Comparison of ENCODE assay signal across 26 cellular contexts in genomic region chr17:12994341-12995074, GRCh38.
"Had no signal": no experiment of that assay in that cellular context is flagged by ENCODE, and none has a peak within 500 bp of the region (broad histone marks: within the 10 kb centered on the region; RNA-seq: fewer than 3 reads in every experiment).

No MANE protein-coding gene starts in this region.

- H3K4me3 Mint-ChIP-seq: activated CD4-positive, alpha-beta memory T cell treated with anti-CD3 and anti-CD28 coated beads for 36 hours; activated CD4-positive, alpha-beta T cell treated with anti-CD3 and anti-CD28 coated beads, Interleukin-2, amount 10 ng/mL, durations not matched to agents 24 days and 14 days; activated naive CD4-positive, alpha-beta T cell treated with anti-CD3 and anti-CD28 coated beads, Interleukin-2, amount 10 ng/mL, durations not matched to agents 7 days and 5 days; activated T-cell treated with anti-CD3 and anti-CD28 coated beads, Interleukin-2, amount 50 U/mL, for 4 hours; naive thymus-derived CD4-positive, alpha-beta T cell; neural crest cell; stimulated activated naive CD8-positive, alpha-beta T cell treated with anti-CD3 and anti-CD28 coated beads, Interleukin-15, Interleukin-2, amounts not matched to agents 100 ng/mL and 50 ng/mL, for 24 hours; T-helper 1 cell treated with Interleukin-12 subunit alpha and Interleukin-12 subunit beta and Interleukin-4 antibody, amounts not matched to agents 30 μg/mL and 1 μg/mL, for 36 hours had no signal

- H3K27ac ChIP-seq: breast epithelium, parathyroid adenoma, right atrium auricular region, thoracic aorta had no signal

- H3K27me3 Mint-ChIP-seq: activated CD4-positive, alpha-beta memory T cell treated with anti-CD3 and anti-CD28 coated beads for 36 hours; activated CD4-positive, alpha-beta T cell treated with anti-CD3 and anti-CD28 coated beads, Interleukin-2, amount 10 ng/mL, durations not matched to agents 24 days and 14 days; activated naive CD4-positive, alpha-beta T cell treated with anti-CD3 and anti-CD28 coated beads, Interleukin-2, amount 10 ng/mL, durations not matched to agents 7 days and 5 days; naive thymus-derived CD4-positive, alpha-beta T cell; stimulated activated naive CD8-positive, alpha-beta T cell treated with anti-CD3 and anti-CD28 coated beads, Interleukin-15, Interleukin-2, amounts not matched to agents 100 ng/mL and 50 ng/mL, for 24 hours had no signal

- H3K4me1 Mint-ChIP-seq: activated CD4-positive, alpha-beta T cell treated with anti-CD3 and anti-CD28 coated beads, Interleukin-2, amount 10 ng/mL, durations not matched to agents 24 days and 14 days; activated naive CD4-positive, alpha-beta T cell treated with anti-CD3 and anti-CD28 coated beads, Interleukin-2, amount 10 ng/mL, durations not matched to agents 7 days and 5 days had no signal

- H3K9me3 Mint-ChIP-seq: activated CD4-positive, alpha-beta memory T cell treated with anti-CD3 and anti-CD28 coated beads for 36 hours; activated CD4-positive, alpha-beta T cell treated with anti-CD3 and anti-CD28 coated beads, Interleukin-2, amount 10 ng/mL, durations not matched to agents 24 days and 14 days; activated naive CD4-positive, alpha-beta T cell treated with anti-CD3 and anti-CD28 coated beads, Interleukin-2, amount 10 ng/mL, durations not matched to agents 7 days and 5 days; activated T-cell treated with anti-CD3 and anti-CD28 coated beads, Interleukin-2, amount 50 U/mL, for 4 hours; neural crest cell; stimulated activated naive CD8-positive, alpha-beta T cell treated with anti-CD3 and anti-CD28 coated beads, Interleukin-15, Interleukin-2, amounts not matched to agents 100 ng/mL and 50 ng/mL, for 24 hours; T-helper 1 cell treated with Interleukin-12 subunit alpha and Interleukin-12 subunit beta and Interleukin-4 antibody, amounts not matched to agents 30 μg/mL and 1 μg/mL, for 36 hours had no signal

- H3K27me3 ChIP-seq: breast epithelium, right atrium auricular region had no signal

- DNase-seq: activated CD4-positive, alpha-beta memory T cell treated with anti-CD3 and anti-CD28 coated beads for 36 hours; activated CD4-positive, alpha-beta T cell treated with anti-CD3 and anti-CD28 coated beads, Interleukin-2, amount 10 ng/mL, durations not matched to agents 24 days and 14 days; activated CD4-positive, CD25-positive, alpha-beta regulatory T cell treated with anti-CD3 and anti-CD28 coated beads, Interleukin-2, amount 50 U/mL, for 72 hours; activated CD8-positive, alpha-beta memory T cell treated with anti-CD3 and anti-CD28 coated beads, Interleukin-2, amount 50 U/mL, for 4 hours; activated gamma-delta T cell; activated naive CD4-positive, alpha-beta T cell treated with anti-CD3 and anti-CD28 coated beads, Interleukin-2, amount 10 ng/mL, durations not matched to agents 7 days and 5 days; activated T-cell treated with anti-CD3 and anti-CD28 coated beads, Interleukin-2, amount 50 U/mL, for 4 hours; dermis blood vessel endothelial cell; effector CD4-positive, alpha-beta T cell; left cardiac atrium; left ventricle myocardium superior; mammary epithelial cell; midbrain; naive thymus-derived CD4-positive, alpha-beta T cell; occipital lobe; stimulated activated CD4-positive, alpha-beta T cell treated with anti-CD3 and anti-CD28 coated beads, Interleukin-15, amount 100 ng/mL, for 24 hours; SW 1271; T1000; trophoblast cell had no signal

- ATAC-seq: activated T-cell treated with anti-CD3 and anti-CD28 coated beads, Interleukin-2, amount 50 U/mL, for 4 hours; left cardiac atrium; left ventricle myocardium superior; naive thymus-derived CD4-positive, alpha-beta T cell had no signal

- H3K9me3 ChIP-seq: breast epithelium, right atrium auricular region, thoracic aorta had no signal

- H3K27ac Mint-ChIP-seq: activated CD4-positive, alpha-beta memory T cell treated with anti-CD3 and anti-CD28 coated beads for 36 hours; activated CD4-positive, alpha-beta T cell treated with anti-CD3 and anti-CD28 coated beads, Interleukin-2, amount 10 ng/mL, durations not matched to agents 24 days and 14 days; stimulated activated naive CD8-positive, alpha-beta T cell treated with anti-CD3 and anti-CD28 coated beads, Interleukin-15, Interleukin-2, amounts not matched to agents 100 ng/mL and 50 ng/mL, for 24 hours; T-helper 1 cell treated with Interleukin-12 subunit alpha and Interleukin-12 subunit beta and Interleukin-4 antibody, amounts not matched to agents 30 μg/mL and 1 μg/mL, for 36 hours had no signal

- H3K4me1 ChIP-seq: breast epithelium, parathyroid adenoma had no signal

- H3K4me3 ChIP-seq: breast epithelium, right atrium auricular region, thoracic aorta had no signal
